9 cellular contexts compared by ENCODE assay signal in the genomic region with DNA sequence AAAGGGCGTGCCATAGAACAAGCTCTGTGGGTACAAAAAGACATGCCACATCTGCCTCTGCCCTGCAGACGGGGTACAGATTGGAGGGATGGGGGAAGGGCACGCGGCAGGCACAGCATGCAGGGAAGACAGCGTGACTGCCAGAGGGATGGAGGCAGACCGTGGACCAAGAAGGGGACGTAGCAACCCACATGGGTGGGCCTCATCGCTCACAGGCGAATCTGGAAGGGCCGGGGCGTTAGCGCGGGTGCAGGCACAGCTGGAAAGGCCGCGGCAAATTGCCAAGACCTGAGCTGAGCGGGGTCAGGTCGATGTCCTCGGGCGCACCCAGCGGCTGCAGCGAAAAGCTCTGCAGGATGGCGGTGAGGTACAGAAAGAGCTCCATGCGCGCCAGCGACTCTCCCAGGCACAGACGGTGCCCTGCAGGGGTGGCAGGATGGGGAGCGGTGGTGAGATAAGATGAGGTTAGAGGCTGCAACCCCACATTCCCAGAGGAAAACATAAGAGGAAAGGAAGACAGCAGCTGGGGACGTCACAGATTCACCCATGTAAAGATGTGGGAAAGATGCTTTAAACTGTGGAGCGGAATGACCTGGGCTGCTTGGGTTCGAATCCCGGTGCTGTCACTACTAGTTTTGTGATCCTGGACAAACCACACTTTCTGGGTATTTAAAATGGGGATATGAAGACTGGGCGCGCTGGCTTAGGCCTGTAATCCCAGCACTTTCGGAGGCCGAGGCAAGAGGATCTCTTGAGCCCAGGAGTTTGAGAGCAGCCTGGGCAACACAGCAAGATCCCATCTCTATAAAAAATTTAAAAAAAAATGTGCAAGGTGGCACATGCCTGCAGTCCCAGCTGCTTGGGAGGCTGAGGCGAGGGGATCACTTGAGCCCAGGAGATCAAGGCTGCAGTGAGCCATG. TPM values are rescaled to one million over a fixed set of nuclear protein-coding genes. Genes with fewer than 3 reads are reported as not detected.
DNase-seq lines count a peak whose midpoint lies in the region; ATAC-seq and TF ChIP-seq lines count a peak whose summit lies in the region.
"Not testable (repeated sequence)": the region's sequence is repeated elsewhere in the genome, so short reads cannot be mapped to it uniquely, and the experiment has no call there.
"Had no signal": no experiment of that assay in that cellular context is flagged by ENCODE, and none has a peak within 500 bp of the region (broad histone marks: within the 10 kb centered on the region; RNA-seq: fewer than 3 reads in every experiment).

No MANE protein-coding gene starts in this region.

- peak; percentile 78 for ATAC-seq in HG02759 (IDR thresholded peaks at IDR 0.05; ENCODE audit: unreplicated experiment)
- ATAC-seq in body of pancreas: peak; percentile 83
- ATAC-seq in left ventricle myocardium superior: peak; percentile 87
- peak; percentile 89 for ATAC-seq in omental fat pad (ENCODE audit: low FRiP score)
- peak; percentile 94 for ATAC-seq in stimulated activated memory B cell treated with anti-CD40 and anti-IgM and Interleukin-4, amounts not matched to agents 10 μg/mL and 1 μg/mL and 100 μg/mL, for 72 hours

- peaks cover 41% of the 10 kb centered on the region for H3K4me1 Mint-ChIP-seq in stimulated activated memory B cell treated with anti-CD40 and anti-IgM and Interleukin-4, amounts not matched to agents 10 μg/mL and 1 μg/mL and 100 μg/mL, for 72 hours

- not testable (repeated sequence) for H3K4me3 ChIP-seq in body of pancreas

- peak in 6 of 7 experiments; percentile 19 to 43 (median 28) for TF ChIP-seq CTCF in body of pancreas (IDR thresholded peaks at IDR 0.05)
- not testable (repeated sequence) for TF ChIP-seq CTCF in omental fat pad (IDR thresholded peaks at IDR 0.05)

- not testable (repeated sequence) for H3K27me3 ChIP-seq in body of pancreas

- not testable (repeated sequence) for TF ChIP-seq POLR2A in body of pancreas (IDR thresholded peaks at IDR 0.05)

- peak overlapping the region; percentile 30 for H3K27ac Mint-ChIP-seq in stimulated activated memory B cell treated with anti-CD40 and anti-IgM and Interleukin-4, amounts not matched to agents 10 μg/mL and 1 μg/mL and 100 μg/mL, for 72 hours

- H3K9me3 ChIP-seq in body of pancreas: not testable (repeated sequence)

- not testable (repeated sequence) for H3K9me3 Mint-ChIP-seq in stimulated activated memory B cell treated with anti-CD40 and anti-IgM and Interleukin-4, amounts not matched to agents 10 μg/mL and 1 μg/mL and 100 μg/mL, for 72 hours

- H3K4me1 ChIP-seq in body of pancreas: peaks cover 39% of the 10 kb centered on the region

- peak; percentile 67 for DNase-seq in D341Med (ENCODE audit: low spot score)
- peak; percentile 10 for DNase-seq in NCI-H774 (lab: John Stamatoyannopoulos, UW)
- DNase-seq in activated CD4-positive, alpha-beta T cell treated with anti-CD3 and anti-CD28 coated beads, Interleukin-2, amount 50 U/mL, for 1 hour: peak; percentile 74
- peak; percentile 79 to 88 (median 84) for DNase-seq in body of pancreas
- DNase-seq in left ventricle myocardium superior: peak; percentile 90
- peak; percentile 79 for DNase-seq in omental fat pad (ENCODE audit: low spot score)

- H3K27me3 Mint-ChIP-seq in stimulated activated memory B cell treated with anti-CD40 and anti-IgM and Interleukin-4, amounts not matched to agents 10 μg/mL and 1 μg/mL and 100 μg/mL, for 72 hours: not testable (repeated sequence)

- intact Hi-C loops in body of pancreas (cut with DNase I); left ventricle myocardium superior (cut with micrococcal nuclease): not testable (repeated sequence)

- 36 to 50% methylated on average over 14 to 21 of the region's 36 CpGs for WGBS in body of pancreas, 2 donors

- H3K4me3 Mint-ChIP-seq in stimulated activated memory B cell treated with anti-CD40 and anti-IgM and Interleukin-4, amounts not matched to agents 10 μg/mL and 1 μg/mL and 100 μg/mL, for 72 hours: peak overlapping the region; percentile 79

- not testable (repeated sequence) for H3K36me3 ChIP-seq in body of pancreas (replicated peaks in 1 of 2; ENCODE audit: insufficient read depth in 1 of 2, low read depth in 2 of 2)

- H3K27ac ChIP-seq in body of pancreas: peak overlapping the region in 2 of 4 donors; percentile 61 to 67

- not testable (repeated sequence) for H3K36me3 Mint-ChIP-seq in stimulated activated memory B cell treated with anti-CD40 and anti-IgM and Interleukin-4, amounts not matched to agents 10 μg/mL and 1 μg/mL and 100 μg/mL, for 72 hours

RNA-seq across cellular contexts. Expression of a gene that starts 19.7 kb away (rescaled TPM):
- total RNA-seq in body of pancreas (10 to 100 TPM; 50.8 to 51.4 TPM), left ventricle myocardium superior (65.5 TPM), omental fat pad (100 to 1,000 TPM in 2 of 4 donors, 10 to 100 TPM in 2; 91.6 to 107 (median 101) TPM)

RNA-seq across cellular contexts. Expression of a gene that starts 31.5 kb away (rescaled TPM):
- total RNA-seq in body of pancreas: not detected
- not detected for total RNA-seq in left ventricle myocardium superior
- total RNA-seq in omental fat pad: under 1 TPM in 1 of 4 donors, not detected in 3; 0.36 TPM
- total RNA-seq: urinary bladder had no signal

RNA-seq across cellular contexts. Expression of a gene that starts 40.7 kb away (rescaled TPM):
- total RNA-seq in body of pancreas (10 to 100 TPM; 20.4 to 23.3 TPM), left ventricle myocardium superior (10.1 TPM), omental fat pad (10 to 100 TPM; 20.0 to 37.0 (median 21.7) TPM)

RNA-seq across cellular contexts. Expression of a gene that starts 43.4 kb away (rescaled TPM):
- total RNA-seq in body of pancreas (1 to 10 TPM in 1 of 2 donors, not detected in 1; 5.9 TPM), left ventricle myocardium superior (1.1 TPM), omental fat pad (not detected)

Comparison
In these comparisons a context has a peak if more than half of its experiments do, and no peak if none do; other contexts are left out.
1. DNase-seq: peak in every context shown above with its lines; median percentile 90 in left ventricle myocardium superior; 84 in body of pancreas; 79 in omental fat pad; 74 in activated CD4-positive, alpha-beta T cell treated with anti-CD3 and anti-CD28 coated beads, Interleukin-2, amount 50 U/mL, for 1 hour; 67 in D341Med; 10 in NCI-H774.